ENCODE assay signal across 1 cellular context in genomic region chr1:31937300-31938183, GRCh38.
TF ChIP-seq lines count a peak whose summit lies in the region.

No MANE protein-coding gene starts in this region.

TF ChIP-seq in HEK293, 187 proteins besides CTCF, POLR2A, EP300 and RAD21 (continued from another document and continues in another):
- TF ChIP-seq ZNF23 (tag by site-specific recombination; IDR thresholded peaks at IDR 0.05; ENCODE audit: borderline replicate concordance) (no peak; the same call in 1 of the 2 replicates), ZNF837 (tag by site-specific recombination; IDR thresholded peaks at IDR 0.05) (peak; percentile 94; the same call in 1 of the 2 replicates), REPIN1 (tag by site-specific recombination; IDR thresholded peaks at IDR 0.05; ENCODE audit: low read depth) (0 out of 2 replicates have a peak, but pooled peaks have one; percentile 25), ZBTB49 (tag by site-specific recombination; IDR thresholded peaks at IDR 0.05; ENCODE audit: low read depth) (no peak), KLF10 (tag by site-specific recombination; IDR thresholded peaks at IDR 0.05) (no peak; the same call in 1 of the 2 replicates), ZNF132 (tag by site-specific recombination; IDR thresholded peaks at IDR 0.05; ENCODE audit: borderline replicate concordance) (no peak), ZBTB48 (tag by site-specific recombination; IDR thresholded peaks at IDR 0.05) (peak; percentile 92; the same call in 1 of the 2 replicates), ZNF175 (tag by site-specific recombination; IDR thresholded peaks at IDR 0.05) (no peak), ZNF311 (tag by site-specific recombination; IDR thresholded peaks at IDR 0.05; ENCODE audit: borderline replicate concordance) (no peak), ZNF501 (tag by site-specific recombination; IDR thresholded peaks at IDR 0.05) (peak; percentile 90), ZNF580 (tag by site-specific recombination; IDR thresholded peaks at IDR 0.05) (no peak), ZNF626 (tag by site-specific recombination; IDR thresholded peaks at IDR 0.05) (no peak), HOXD13 (CRISPR knock-in tag; IDR thresholded peaks at IDR 0.05; ENCODE audit: borderline replicate concordance) (no peak), ZNF704 (tag by site-specific recombination; IDR thresholded peaks at IDR 0.05) (no peak), KLF17 (tag by site-specific recombination; IDR thresholded peaks at IDR 0.05) (peak; percentile 98), TCF7L2 (IDR thresholded peaks at IDR 0.05; ENCODE audit: borderline replicate concordance, low read depth, low read length) (no peak), AEBP2 (tag by site-specific recombination; IDR thresholded peaks at IDR 0.05; ENCODE audit: borderline replicate concordance) (peak; percentile 82; the same call in 1 of the 2 replicates), ZNF654 (tag by site-specific recombination; IDR thresholded peaks at IDR 0.05; ENCODE audit: low read depth) (no peak), ZBTB20 (tag by site-specific recombination; IDR thresholded peaks at IDR 0.05) (peak; percentile 87), KLF1 (tag by site-specific recombination; IDR thresholded peaks at IDR 0.05) (peak; percentile 91), ZNF433 (tag by site-specific recombination; IDR thresholded peaks at IDR 0.05; ENCODE audit: low read depth) (peak; percentile 34; the same call in 1 of the 2 replicates), ZBTB21 (tag by site-specific recombination; IDR thresholded peaks at IDR 0.05) (peak; percentile 64; the same call in 1 of the 2 replicates), ZNF324 (tag by site-specific recombination; IDR thresholded peaks at IDR 0.05) (peak; percentile 87), ZNF211 (tag by site-specific recombination; IDR thresholded peaks at IDR 0.05; ENCODE audit: low read depth) (no peak), ZNF146 (tag by site-specific recombination; IDR thresholded peaks at IDR 0.05) (peak; percentile 57; the same call in 1 of the 2 replicates), ZNF792 (tag by site-specific recombination; IDR thresholded peaks at IDR 0.05) (0 out of 2 replicates have a peak, but pooled peaks have one; percentile 68), ZNF660 (tag by site-specific recombination; IDR thresholded peaks at IDR 0.05) (no peak), MEIS1 (CRISPR knock-in tag; IDR thresholded peaks at IDR 0.05; ENCODE audit: borderline replicate concordance) (no peak), ZNF223 (tag by site-specific recombination; IDR thresholded peaks at IDR 0.05) (peak; percentile 76), ZNF174 (tag by site-specific recombination; IDR thresholded peaks at IDR 0.05) (no peak), ZFP41 (tag by site-specific recombination; IDR thresholded peaks at IDR 0.05; ENCODE audit: borderline replicate concordance) (no peak), ZNF416 (tag by site-specific recombination; IDR thresholded peaks at IDR 0.05) (no peak; the same call in 1 of the 2 replicates), ZNF184 (tag by site-specific recombination; IDR thresholded peaks at IDR 0.05) (no peak), WT1 (tag by site-specific recombination; IDR thresholded peaks at IDR 0.05) (peak; percentile 83), GLIS2 (tag by site-specific recombination; IDR thresholded peaks at IDR 0.05) (peak; percentile 95; the same call in 1 of the 2 replicates), ZNF624 (tag by site-specific recombination; IDR thresholded peaks at IDR 0.05) (no peak), ZSCAN16 (tag by site-specific recombination; IDR thresholded peaks at IDR 0.05) (peak; percentile 32; the same call in 1 of the 2 replicates), BCL11A (tag by site-specific recombination; IDR thresholded peaks at IDR 0.05; ENCODE audit: low read depth) (peak; percentile 71), ZNF10 (tag by site-specific recombination; IDR thresholded peaks at IDR 0.05) (peak; percentile 62; the same call in 1 of the 2 replicates), SP2 (tag by site-specific recombination; IDR thresholded peaks at IDR 0.05) (peak; percentile 87), ZNF600 (tag by site-specific recombination; IDR thresholded peaks at IDR 0.05) (peak; percentile 95), ZNF585B (tag by site-specific recombination; IDR thresholded peaks at IDR 0.05) (no peak), ZNF623 (tag by site-specific recombination; IDR thresholded peaks at IDR 0.05) (0 out of 2 replicates have a peak, but pooled peaks have one; percentile 21), GLIS1 (tag by site-specific recombination; IDR thresholded peaks at IDR 0.05) (peak; percentile 78), ZNF639 (tag by site-specific recombination; IDR thresholded peaks at IDR 0.05) (peak; percentile 88), ZNF26 (tag by site-specific recombination; IDR thresholded peaks at IDR 0.05) (no peak), MZF1 (tag by site-specific recombination; IDR thresholded peaks at IDR 0.05; ENCODE audit: borderline replicate concordance) (no peak), ZNF19 (tag by site-specific recombination; IDR thresholded peaks at IDR 0.05; ENCODE audit: low read depth) (no peak), ZNF350 (tag by site-specific recombination; IDR thresholded peaks at IDR 0.05) (no peak), ZNF776 (tag by site-specific recombination; IDR thresholded peaks at IDR 0.05; ENCODE audit: borderline replicate concordance) (no peak), ZNF514 (tag by site-specific recombination; IDR thresholded peaks at IDR 0.05) (no peak), PBX3 (CRISPR knock-in tag; IDR thresholded peaks at IDR 0.05) (no peak), ZNF366 (tag by site-specific recombination; conservative IDR thresholded peaks at IDR 0.05) (peak; percentile 50), ZNF169 (tag by site-specific recombination; IDR thresholded peaks at IDR 0.05) (no peak), ZBTB10 (tag by site-specific recombination; IDR thresholded peaks at IDR 0.05) (peak; percentile 85), KLF7 (tag by site-specific recombination; IDR thresholded peaks at IDR 0.05; ENCODE audit: borderline replicate concordance) (peak; percentile 79), PATZ1 (tag by site-specific recombination; IDR thresholded peaks at IDR 0.05) (peak; percentile 99)
